Comparison of ENCODE assay signal across 26 cellular contexts in genomic region chr3:23749589-23749988, GRCh38.
"Had no signal": no experiment of that assay in that cellular context is flagged by ENCODE, and none has a peak within 500 bp of the region (broad histone marks: within the 10 kb centered on the region; RNA-seq: fewer than 3 reads in every experiment).

No MANE protein-coding gene starts in this region.

- H3K27me3 Mint-ChIP-seq: central memory CD8-positive, alpha-beta T cell had no signal

- H3K9me3 ChIP-seq: breast epithelium, esophagus squamous epithelium, gastrocnemius medialis, testis, vagina had no signal

- H3K4me1 ChIP-seq: breast epithelium had no signal

- H3K27ac Mint-ChIP-seq: activated CD4-positive, alpha-beta T cell treated with anti-CD3 and anti-CD28 coated beads for 36 hours; activated naive CD8-positive, alpha-beta T cell treated with anti-CD3 and anti-CD28 coated beads for 36 hours; activated T-helper 2 cell treated with anti-CD3 and anti-CD28 coated beads, Interferon-gamma antibody, Interleukin-2, Interleukin-4, amounts not matched to agents 10 μg/mL and 5 μg/mL and 100 μg/mL, durations not matched to agents 14 hours and 24 hours and 36 hours; endodermal cell; neural progenitor cell; type B pancreatic cell; WTC11 had no signal

- H3K4me3 ChIP-seq: breast epithelium, esophagus squamous epithelium, gastrocnemius medialis, neural progenitor cell, testis, vagina had no signal

- DNase-seq: activated CD4-positive, alpha-beta T cell treated with anti-CD3 and anti-CD28 coated beads for 36 hours; activated CD4-positive, alpha-beta T cell treated with anti-CD3 and anti-CD28 coated beads, Interleukin-2, amount 50 U/mL, for 4 hours; activated CD8-positive, alpha-beta memory T cell treated with anti-CD3 and anti-CD28 coated beads for 24 hours; activated CD8-positive, alpha-beta memory T cell treated with anti-CD3 and anti-CD28 coated beads, Interleukin-2, amount 50 U/mL, for 4 hours; activated naive CD4-positive, alpha-beta T cell treated with Interleukin-2 at 50 U/mL for 16 hours; activated naive CD8-positive, alpha-beta T cell treated with anti-CD3 and anti-CD28 coated beads for 36 hours; activated T-cell treated with anti-CD3 and anti-CD28 coated beads, Interleukin-2, amount 50 U/mL, for 4 hours; endodermal cell; esophagus squamous epithelium; gastrocnemius medialis; hippocampal formation; kidney glomerular epithelial cell; mesenchymal stem cell; naive B cell; stimulated activated CD4-positive, alpha-beta T cell treated with anti-CD3 and anti-CD28 coated beads, Interleukin-2, amount 100 ng/mL, for 48 hours; stimulated activated CD8-positive, alpha-beta memory T cell treated with anti-CD3 and anti-CD28 coated beads, Interleukin-4, amount 100 ng/mL, for 48 hours; stimulated activated naive CD4-positive, alpha-beta T cell; T-helper 9 cell; testis had no signal

- H3K9me3 Mint-ChIP-seq: activated naive CD8-positive, alpha-beta T cell treated with anti-CD3 and anti-CD28 coated beads for 36 hours; activated T-cell treated with anti-CD3 and anti-CD28 coated beads, Interleukin-2, amount 50 U/mL, for 4 hours; activated T-helper 2 cell treated with anti-CD3 and anti-CD28 coated beads, Interferon-gamma antibody, Interleukin-2, Interleukin-4, amounts not matched to agents 10 μg/mL and 5 μg/mL and 100 μg/mL, durations not matched to agents 14 hours and 24 hours and 36 hours; central memory CD8-positive, alpha-beta T cell; endodermal cell; naive B cell; neural progenitor cell; type B pancreatic cell; WTC11 had no signal

- H3K27me3 ChIP-seq: breast epithelium, esophagus squamous epithelium, gastrocnemius medialis, testis, vagina had no signal

- ATAC-seq: activated CD4-positive, alpha-beta T cell treated with anti-CD3 and anti-CD28 coated beads for 36 hours; activated T-cell treated with anti-CD3 and anti-CD28 coated beads, Interleukin-2, amount 50 U/mL, for 4 hours; WTC11 had no signal

- H3K4me1 Mint-ChIP-seq: activated CD4-positive, alpha-beta T cell treated with anti-CD3 and anti-CD28 coated beads for 36 hours; activated naive CD8-positive, alpha-beta T cell treated with anti-CD3 and anti-CD28 coated beads for 36 hours; central memory CD8-positive, alpha-beta T cell had no signal

- H3K27ac ChIP-seq: breast epithelium, esophagus squamous epithelium, gastrocnemius medialis, neural progenitor cell, testis, vagina had no signal

- H3K36me3 Mint-ChIP-seq: activated naive CD8-positive, alpha-beta T cell treated with anti-CD3 and anti-CD28 coated beads for 36 hours; naive B cell; neural progenitor cell; type B pancreatic cell; WTC11 had no signal

- H3K36me3 ChIP-seq: breast epithelium, esophagus squamous epithelium, gastrocnemius medialis, neural progenitor cell, vagina had no signal

- H3K4me3 Mint-ChIP-seq: activated CD4-positive, alpha-beta T cell treated with anti-CD3 and anti-CD28 coated beads for 36 hours; activated naive CD8-positive, alpha-beta T cell treated with anti-CD3 and anti-CD28 coated beads for 36 hours; activated T-cell treated with anti-CD3 and anti-CD28 coated beads, Interleukin-2, amount 50 U/mL, for 4 hours; central memory CD8-positive, alpha-beta T cell; endodermal cell; naive B cell; neural progenitor cell; type B pancreatic cell; WTC11 had no signal
